In the genomic region with DNA sequence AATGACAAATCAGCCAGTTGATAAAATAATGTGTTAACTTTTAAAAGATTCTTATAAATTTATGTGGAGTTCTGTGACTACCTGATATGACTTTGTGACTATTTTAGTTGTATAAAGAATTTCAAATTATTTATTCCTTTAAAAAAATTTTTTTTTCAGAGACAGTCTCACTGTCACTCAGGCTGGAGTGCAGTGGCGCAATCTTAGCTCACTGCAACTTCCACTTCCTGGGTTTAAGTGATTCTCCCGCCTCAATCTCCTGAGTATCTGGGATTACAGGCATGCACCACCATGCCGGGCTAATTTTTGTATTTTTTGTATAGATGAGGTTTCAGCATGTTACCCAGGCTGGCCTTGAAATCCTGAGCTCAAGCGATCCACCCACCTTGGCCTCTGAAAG, we compare ENCODE assay signal across 2 cellular contexts.
TF ChIP-seq lines count a peak whose summit lies in the region.

No MANE protein-coding gene starts in this region.

TF ChIP-seq in SK-N-SH, 30 proteins besides CTCF, POLR2A, EP300 and RAD21 (continued from another document):
- TF ChIP-seq, protein P1, sequence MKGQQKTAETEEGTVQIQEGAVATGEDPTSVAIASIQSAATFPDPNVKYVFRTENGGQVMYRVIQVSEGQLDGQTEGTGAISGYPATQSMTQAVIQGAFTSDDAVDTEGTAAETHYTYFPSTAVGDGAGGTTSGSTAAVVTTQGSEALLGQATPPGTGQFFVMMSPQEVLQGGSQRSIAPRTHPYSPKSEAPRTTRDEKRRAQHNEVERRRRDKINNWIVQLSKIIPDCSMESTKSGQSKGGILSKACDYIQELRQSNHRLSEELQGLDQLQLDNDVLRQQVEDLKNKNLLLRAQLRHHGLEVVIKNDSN (IDR thresholded peaks at IDR 0.05; ENCODE audit: borderline replicate concordance, low read depth), result no peak
- TF ChIP-seq TEAD4 (IDR thresholded peaks at IDR 0.05; ENCODE audit: borderline replicate concordance, insufficient read depth) (no peak), POLR2AphosphoS5 (IDR thresholded peaks at IDR 0.05; ENCODE audit: low read depth, low read length) (no peak)

TF ChIP-seq in SK-N-SH treated with all-trans-retinoic acid at 6 μM for 48 hours, 23 proteins besides CTCF, POLR2A, EP300 and RAD21 (continued from another document):
- TF ChIP-seq, protein P2, sequence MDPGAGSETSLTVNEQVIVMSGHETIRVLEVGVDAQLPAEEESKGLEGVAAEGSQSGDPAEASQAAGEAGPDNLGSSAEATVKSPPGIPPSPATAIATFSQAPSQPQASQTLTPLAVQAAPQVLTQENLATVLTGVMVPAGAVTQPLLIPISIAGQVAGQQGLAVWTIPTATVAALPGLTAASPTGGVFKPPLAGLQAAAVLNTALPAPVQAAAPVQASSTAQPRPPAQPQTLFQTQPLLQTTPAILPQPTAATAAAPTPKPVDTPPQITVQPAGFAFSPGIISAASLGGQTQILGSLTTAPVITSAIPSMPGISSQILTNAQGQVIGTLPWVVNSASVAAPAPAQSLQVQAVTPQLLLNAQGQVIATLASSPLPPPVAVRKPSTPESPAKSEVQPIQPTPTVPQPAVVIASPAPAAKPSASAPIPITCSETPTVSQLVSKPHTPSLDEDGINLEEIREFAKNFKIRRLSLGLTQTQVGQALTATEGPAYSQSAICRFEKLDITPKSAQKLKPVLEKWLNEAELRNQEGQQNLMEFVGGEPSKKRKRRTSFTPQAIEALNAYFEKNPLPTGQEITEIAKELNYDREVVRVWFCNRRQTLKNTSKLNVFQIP (CRISPR knock-in tag; IDR thresholded peaks at IDR 0.05; ENCODE audit: borderline replicate concordance, low read depth), result no peak
- TF ChIP-seq ZC3H10 (CRISPR knock-in tag; IDR thresholded peaks at IDR 0.05) (no peak), ESRRG (CRISPR knock-in tag; IDR thresholded peaks at IDR 0.05) (no peak), PATZ1 (CRISPR knock-in tag; IDR thresholded peaks at IDR 0.05; ENCODE audit: borderline replicate concordance) (no peak), SNAI2 (CRISPR knock-in tag; IDR thresholded peaks at IDR 0.05) (no peak), BACH2 (CRISPR knock-in tag; IDR thresholded peaks at IDR 0.05; ENCODE audit: borderline replicate concordance) (no peak), ISL1 (CRISPR knock-in tag; IDR thresholded peaks at IDR 0.05) (no peak), CSRNP3 (CRISPR knock-in tag; IDR thresholded peaks at IDR 0.05) (no peak)
